10 cellular contexts compared by ENCODE assay signal in genomic region chr1:216722841-216723240, GRCh38. TPM values are rescaled to one million over a fixed set of nuclear protein-coding genes. Genes with fewer than 3 reads are reported as not detected.
DNase-seq lines count a peak whose midpoint lies in the region; ATAC-seq, FAIRE-seq and TF ChIP-seq lines count a peak whose summit lies in the region.
"Had no signal": no experiment of that assay in that cellular context is flagged by ENCODE, and none has a peak within 500 bp of the region (broad histone marks: within the 10 kb centered on the region; RNA-seq: fewer than 3 reads in every experiment).

No MANE protein-coding gene starts in this region.

- no peak overlapping the region for H3K14ac ChIP-seq in H1 (ENCODE audit: insufficient read length)

- no peak for TF ChIP-seq EP300 in H1 (IDR thresholded peaks at IDR 0.05; ENCODE audit: borderline replicate concordance in 1 of 2, low read depth in 2 of 2, low read length in 2 of 2)

- TF ChIP-seq CTCF in H1 (IDR thresholded peaks at IDR 0.05; ENCODE audit: control extremely low read depth in 1 of 3, insufficient read depth in 1 of 3, low read depth in 1 of 3, low read length in 3 of 3), result no peak

- H3K9me3 ChIP-seq in H1 (ENCODE audit: insufficient read depth in 2 of 2, low read depth in 1 of 2, low read length in 1 of 2), result no peaks in the 10 kb centered on the region
- no peaks in the 10 kb centered on the region for H3K9me3 ChIP-seq in mesodermal cell (ENCODE audit: control insufficient read depth, low read length)

- H3K27ac ChIP-seq in H1 (ENCODE audit: low read depth, low read length) (no peak overlapping the region), mesodermal cell (ENCODE audit: low read depth, low read length, severe bottlenecking) (no peak overlapping the region), urinary bladder (ENCODE audit: low read depth) (no peak overlapping the region)

- CTCF ChIA-PET in H1 (lab: Charles Lee; ENCODE audit: partially characterized antibody), result interaction anchor here (0.7 to 2.5 kb wide), 5 partner anchors 13 to 930 kb away, joined by 3 to 6 read pairs (median 5); no protein-coding TSS in a partner anchor

- H2AFZ ChIP-seq in H1 (ENCODE audit: low read length), result peak overlapping the region; percentile 94

- H4K5ac ChIP-seq in H1 (ENCODE audit: insufficient read length, low read depth, low read length), result no peak overlapping the region

- peak overlapping the region in 3 of 4 experiments; percentile 33 to 77 (median 39); a peak in 4 of 7 replicates for H3K9ac ChIP-seq in H1 (replicated peaks in 1 of 4; ENCODE audit: extremely low read depth in 1 of 4, low read depth in 3 of 4, low read length in 3 of 4)

- H3K23me2 ChIP-seq in H1 (ENCODE audit: low read depth, low read length), result peaks cover 3% of the 10 kb centered on the region; the same call in 1 of the 2 replicates

- no peak overlapping the region for H2BK15ac ChIP-seq in H1 (ENCODE audit: low read length)

- no peak overlapping the region for H2BK5ac ChIP-seq in H1 (ENCODE audit: low read depth, low read length)

- 4% methylated on average over 6 of the region's 6 CpGs; no CpG with 5 or more reads in 1 of the 2 experiments for WGBS in H1 (ENCODE audit: extremely low coverage in 1 of 2, insufficient coverage in 1 of 2, insufficient read length in 1 of 2, insufficient replicate concordance in 2 of 2, low coverage in 1 of 2, low lambda C conversion rate in 2 of 2, missing lambda C conversion rate in 1 of 2), 2 experiments
- WGBS in mesodermal cell (ENCODE audit: insufficient coverage in 2 of 2), 2 experiments, result 0% methylated on average over 2 of the region's 6 CpGs; no CpG with 5 or more reads in 1 of the 2 experiments
- WGBS in urinary bladder, result 5% methylated on average over 6 of the region's 6 CpGs

- no peak overlapping the region for H3K56ac ChIP-seq in H1 (replicated peaks; ENCODE audit: insufficient read length, low read depth, low read length)

- H3K36me3 ChIP-seq in H1 (ENCODE audit: control insufficient read depth in 2 of 4, insufficient read depth in 4 of 4, low read length in 3 of 4) (no peaks in the 10 kb centered on the region), mesodermal cell (ENCODE audit: control insufficient read depth, insufficient read depth, low read length) (no peaks in the 10 kb centered on the region), urinary bladder (ENCODE audit: insufficient read depth) (no peaks in the 10 kb centered on the region)

- no peak overlapping the region for H3K4ac ChIP-seq in H1 (replicated peaks; ENCODE audit: insufficient read length, low read depth, low read length)

- no peak overlapping the region for H2BK20ac ChIP-seq in H1 (ENCODE audit: low read length)

- FAIRE-seq in H1 (lab: Jason Lieb, UNC), result no peak

- TF ChIP-seq POLR2A in H1 (IDR thresholded peaks at IDR 0.05; ENCODE audit: control extremely low read depth in 1 of 2, low read depth in 2 of 2, low read length in 2 of 2), result no peak

- POLR2A ChIA-PET in H1 (lab: Charles Lee; ENCODE audit: partially characterized antibody), result interaction anchor here (1.0 to 2.0 kb wide), 2 partner anchors 11 to 17 kb away, joined by 5 to 8 read pairs; no protein-coding TSS in a partner anchor

- no peaks in the 10 kb centered on the region for H4K20me1 ChIP-seq in H1 (replicated peaks in 1 of 2; ENCODE audit: control insufficient read depth in 1 of 2, insufficient read depth in 2 of 2, low read length in 2 of 2)

- H3K4me1 ChIP-seq in H1 (replicated peaks in 1 of 4; ENCODE audit: control insufficient read depth in 3 of 4, insufficient read depth in 4 of 4, low read length in 3 of 4) (no peaks in the 10 kb centered on the region), mesodermal cell (ENCODE audit: control insufficient read depth, insufficient read depth, low read length, poor library complexity, severe bottlenecking) (no peaks in the 10 kb centered on the region), urinary bladder (ENCODE audit: insufficient read depth) (no peaks in the 10 kb centered on the region)

- DNase-seq in NCI-H345 (lab: John Stamatoyannopoulos, UW), result peak; percentile 58
- DNase-seq in NCI-H345 treated with DMSO at 0.1 percent for 48 hours (lab: John Stamatoyannopoulos, UW; ENCODE audit: unreplicated experiment), result no peak
- DNase-seq in H1 (ENCODE audit: low read depth in 1 of 2, low spot score in 2 of 2), result no peak
- DNase-seq in NCI-H187 (lab: John Stamatoyannopoulos, UW), result no peak
- no peak for DNase-seq in SW 1271 (lab: John Stamatoyannopoulos, UW)
- DNase-seq: activated T-cell treated with anti-CD3 and anti-CD28 coated beads, Interleukin-2, amount 50 U/mL, for 4 hours had no signal

- no peaks in the 10 kb centered on the region for H3K79me1 ChIP-seq in H1 (ENCODE audit: low read depth, low read length)

- no peak overlapping the region for H4K91ac ChIP-seq in H1 (replicated peaks; ENCODE audit: insufficient read length, low read length)

- no peaks in the 10 kb centered on the region for H3K79me2 ChIP-seq in H1 (ENCODE audit: control insufficient read depth in 1 of 2, insufficient read depth in 2 of 2, low read length in 2 of 2)

- peak overlapping the region; percentile 76 to 81 for H3K4me2 ChIP-seq in H1 (ENCODE audit: insufficient read depth in 1 of 2, low read depth in 2 of 2, low read length in 2 of 2)

- no peak overlapping the region for H2AK5ac ChIP-seq in H1 (ENCODE audit: low read depth, low read length)

- H3K4me3 ChIP-seq in H1 (ENCODE audit: extremely low read depth in 1 of 4, insufficient read depth in 2 of 4, low read depth in 3 of 4, low read length in 4 of 4), result peak overlapping the region; percentile 75 to 83 (median 80)
- H3K4me3 ChIP-seq in mesodermal cell (ENCODE audit: extremely low read depth, insufficient read depth, low read length, poor library complexity, severe bottlenecking), result peak overlapping the region; percentile 46
- peak overlapping the region; percentile 22 for H3K4me3 ChIP-seq in urinary bladder (ENCODE audit: low read depth, low read length)

- no peak for ATAC-seq in HG03159 (IDR thresholded peaks at IDR 0.05; ENCODE audit: unreplicated experiment)
- ATAC-seq: activated T-cell treated with anti-CD3 and anti-CD28 coated beads, Interleukin-2, amount 50 U/mL, for 4 hours; HCT116 had no signal

- H2BK120ac ChIP-seq in H1 (replicated peaks; ENCODE audit: low read depth, low read length), result no peak overlapping the region

- H4K8ac ChIP-seq in H1 (ENCODE audit: extremely low read depth, insufficient read depth, low read length), result no peak overlapping the region

- peak overlapping the region; percentile 35; the same call in 1 of the 2 replicates for H3K18ac ChIP-seq in H1 (ENCODE audit: extremely low read depth, low read length)

- H3K27me3 ChIP-seq in H1 (replicated peaks in 1 of 4; ENCODE audit: control insufficient read depth in 3 of 4, extremely low read depth in 1 of 4, insufficient read depth in 3 of 4, low read length in 3 of 4), result no peaks in the 10 kb centered on the region

- no peak overlapping the region for H3K23ac ChIP-seq in H1 (ENCODE audit: insufficient read length)

- peak overlapping the region; percentile 41; the same call in 1 of the 2 replicates for H2BK12ac ChIP-seq in H1 (ENCODE audit: low read depth, low read length)

- no peak for TF ChIP-seq RAD21 in H1 (IDR thresholded peaks at IDR 0.05 in 1 of 2, conservative IDR thresholded peaks at IDR 0.05 in 1 of 2; ENCODE audit: low read depth in 2 of 2, low read length in 2 of 2)

TF ChIP-seq in H1, 55 proteins besides CTCF, POLR2A, EP300 and RAD21:
- TF ChIP-seq USF2 (IDR thresholded peaks at IDR 0.05; ENCODE audit: low read length) (no peak), POLR2AphosphoS5 (IDR thresholded peaks at IDR 0.05; ENCODE audit: low read depth, low read length) (no peak), RXRA (IDR thresholded peaks at IDR 0.05; ENCODE audit: insufficient read depth, low read depth, low read length) (no peak), BACH1 (IDR thresholded peaks at IDR 0.05; ENCODE audit: low read length) (no peak), GABPA (IDR thresholded peaks at IDR 0.05; ENCODE audit: borderline replicate concordance, insufficient read depth, low read length) (no peak), E2F6 (IDR thresholded peaks at IDR 0.05) (no peak), JUN (IDR thresholded peaks at IDR 0.05; ENCODE audit: low read depth, low read length) (no peak), CBX8 (IDR thresholded peaks at IDR 0.05; ENCODE audit: borderline replicate concordance, low read depth, low read length) (no peak), KDM1A (IDR thresholded peaks at IDR 0.05; ENCODE audit: borderline replicate concordance, low read length) (no peak), CHD1 (IDR thresholded peaks at IDR 0.05; ENCODE audit: low read depth, low read length) (no peak), SIRT6 (IDR thresholded peaks at IDR 0.05; ENCODE audit: low read length) (no peak)

RNA-seq across cellular contexts. Expression of gene ESRRG, which starts 0.4 kb away (rescaled TPM):
- 1.4 and 1.7 TPM in 2 replicates for total RNA-seq in H1 (2021; fragmentation: NEBNext Ultra II Directional; extraction: Animal tissue kit (Norgen Biotek cat#: 25700))
- polyA plus RNA-seq in H1 (2011; rRNA removed), result 0.59 and 0.69 TPM in 2 replicates
- polyA plus RNA-seq in H1 (2011; cell fraction: cytosol; rRNA removed), result 0.62 TPM
- 1.3 TPM for polyA plus RNA-seq in H1 (2011; cell fraction: nucleus; rRNA removed)
- 0.96 to 1.3 TPM (median 1.1 TPM) in 4 replicates for polyA plus RNA-seq in H1 (2012, experiment 1 of 2)
- polyA plus RNA-seq in H1 (2012, experiment 2 of 2), result 0.04 TPM
- 1.1 TPM for polyA plus RNA-seq in H1 (2013, experiment 1 of 2)
- polyA plus RNA-seq in H1 (2013, experiment 2 of 2), result 0.96 TPM
- 8.7 and 9.2 TPM in 2 replicates for polyA minus RNA-seq in H1 (2011; rRNA and poly(A)+ RNA removed)
- polyA minus RNA-seq in H1 (2011; cell fraction: cytosol; rRNA and poly(A)+ RNA removed), result 0.95 TPM
- 22.3 TPM for polyA minus RNA-seq in H1 (2011; cell fraction: nucleus; rRNA and poly(A)+ RNA removed)
- polyA plus RNA-seq in mesodermal cell (2013, experiment 1 of 2), result 2.7 TPM
- polyA plus RNA-seq in mesodermal cell (2013, experiment 2 of 2), result 3.2 TPM
- total RNA-seq in urinary bladder, result 14.0 TPM
- 0.90 TPM for polyA plus RNA-seq in urinary bladder
- total RNA-seq: activated T-cell treated with anti-CD3 and anti-CD28 coated beads, Interleukin-2, amount 50 U/mL, for 4 hours had no signal

Comparison
In these comparisons a context has a peak if more than half of its experiments do, and no peak if none do; other contexts are left out.
1. H3K4me3 ChIP-seq: peak in every context shown above with its lines; median percentile 80 in H1; 46 in mesodermal cell; 22 in urinary bladder.